1 cellular context compared by ENCODE assay signal in genomic region chr13:100306042-100306441, GRCh38.
TF ChIP-seq lines count a peak whose summit lies in the region.

No MANE protein-coding gene starts in this region.

TF ChIP-seq in GM23338, 12 proteins besides CTCF, POLR2A, EP300 and RAD21 (continued from another document):
- TF ChIP-seq ZNF462 (CRISPR knock-in tag; IDR thresholded peaks at IDR 0.05) (no peak), EZH2 (IDR thresholded peaks at IDR 0.05; ENCODE audit: low read depth, unreplicated experiment) (no peak), NANOG (IDR thresholded peaks at IDR 0.05; ENCODE audit: borderline replicate concordance) (no peak), REST (IDR thresholded peaks at IDR 0.05; ENCODE audit: unreplicated experiment) (no peak), EZH2phosphoT487 (IDR thresholded peaks at IDR 0.05; ENCODE audit: unreplicated experiment) (no peak), STAT1 (IDR thresholded peaks at IDR 0.05; ENCODE audit: unreplicated experiment) (no peak), CREB1 (CRISPR knock-in tag; IDR thresholded peaks at IDR 0.05; ENCODE audit: low read depth) (no peak)
